1 cellular context compared by ENCODE assay signal in the genomic region with DNA sequence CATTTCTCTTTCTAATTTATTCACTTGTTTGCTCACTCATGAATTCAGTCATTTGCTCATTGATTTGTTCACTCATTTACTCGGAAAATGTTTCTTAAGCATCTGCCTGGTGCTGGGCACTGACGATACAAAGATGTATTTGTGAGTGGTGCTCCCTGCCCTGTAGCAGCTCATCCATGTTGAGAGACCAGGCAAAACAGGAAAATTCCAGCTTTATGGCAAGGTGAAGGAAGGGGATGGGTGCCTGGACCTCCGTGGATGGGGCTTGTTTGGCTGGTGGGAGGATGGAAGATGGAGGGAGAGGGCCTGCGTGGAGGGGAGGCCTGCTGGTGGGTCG.
TF ChIP-seq lines count a peak whose summit lies in the region.

No MANE protein-coding gene starts in this region.

TF ChIP-seq in WTC11, 78 proteins besides CTCF, POLR2A, EP300 and RAD21 (continued from another document):
- TF ChIP-seq, protein P1, sequence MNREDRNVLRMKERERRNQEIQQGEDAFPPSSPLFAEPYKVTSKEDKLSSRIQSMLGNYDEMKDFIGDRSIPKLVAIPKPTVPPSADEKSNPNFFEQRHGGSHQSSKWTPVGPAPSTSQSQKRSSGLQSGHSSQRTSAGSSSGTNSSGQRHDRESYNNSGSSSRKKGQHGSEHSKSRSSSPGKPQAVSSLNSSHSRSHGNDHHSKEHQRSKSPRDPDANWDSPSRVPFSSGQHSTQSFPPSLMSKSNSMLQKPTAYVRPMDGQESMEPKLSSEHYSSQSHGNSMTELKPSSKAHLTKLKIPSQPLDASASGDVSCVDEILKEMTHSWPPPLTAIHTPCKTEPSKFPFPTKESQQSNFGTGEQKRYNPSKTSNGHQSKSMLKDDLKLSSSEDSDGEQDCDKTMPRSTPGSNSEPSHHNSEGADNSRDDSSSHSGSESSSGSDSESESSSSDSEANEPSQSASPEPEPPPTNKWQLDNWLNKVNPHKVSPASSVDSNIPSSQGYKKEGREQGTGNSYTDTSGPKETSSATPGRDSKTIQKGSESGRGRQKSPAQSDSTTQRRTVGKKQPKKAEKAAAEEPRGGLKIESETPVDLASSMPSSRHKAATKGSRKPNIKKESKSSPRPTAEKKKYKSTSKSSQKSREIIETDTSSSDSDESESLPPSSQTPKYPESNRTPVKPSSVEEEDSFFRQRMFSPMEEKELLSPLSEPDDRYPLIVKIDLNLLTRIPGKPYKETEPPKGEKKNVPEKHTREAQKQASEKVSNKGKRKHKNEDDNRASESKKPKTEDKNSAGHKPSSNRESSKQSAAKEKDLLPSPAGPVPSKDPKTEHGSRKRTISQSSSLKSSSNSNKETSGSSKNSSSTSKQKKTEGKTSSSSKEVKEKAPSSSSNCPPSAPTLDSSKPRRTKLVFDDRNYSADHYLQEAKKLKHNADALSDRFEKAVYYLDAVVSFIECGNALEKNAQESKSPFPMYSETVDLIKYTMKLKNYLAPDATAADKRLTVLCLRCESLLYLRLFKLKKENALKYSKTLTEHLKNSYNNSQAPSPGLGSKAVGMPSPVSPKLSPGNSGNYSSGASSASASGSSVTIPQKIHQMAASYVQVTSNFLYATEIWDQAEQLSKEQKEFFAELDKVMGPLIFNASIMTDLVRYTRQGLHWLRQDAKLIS (CRISPR knock-in tag; IDR thresholded peaks at IDR 0.05; ENCODE audit: borderline replicate concordance) = no peak
- TF ChIP-seq ZNF416 (CRISPR knock-in tag; IDR thresholded peaks at IDR 0.05) (no peak), NFYB (CRISPR knock-in tag; conservative IDR thresholded peaks at IDR 0.05; ENCODE audit: low read depth) (no peak), FOXK1 (CRISPR knock-in tag; IDR thresholded peaks at IDR 0.05) (no peak), ZNF396 (CRISPR knock-in tag; IDR thresholded peaks at IDR 0.05; ENCODE audit: borderline replicate concordance) (no peak), OVOL2 (CRISPR knock-in tag; IDR thresholded peaks at IDR 0.05; ENCODE audit: borderline replicate concordance) (no peak), ZBTB21 (CRISPR knock-in tag; IDR thresholded peaks at IDR 0.05; ENCODE audit: borderline replicate concordance) (no peak), ZNF263 (CRISPR knock-in tag; IDR thresholded peaks at IDR 0.05; ENCODE audit: low read depth) (no peak), ELF4 (CRISPR knock-in tag; IDR thresholded peaks at IDR 0.05; ENCODE audit: low read depth) (no peak)
- TF ChIP-seq, protein P2, sequence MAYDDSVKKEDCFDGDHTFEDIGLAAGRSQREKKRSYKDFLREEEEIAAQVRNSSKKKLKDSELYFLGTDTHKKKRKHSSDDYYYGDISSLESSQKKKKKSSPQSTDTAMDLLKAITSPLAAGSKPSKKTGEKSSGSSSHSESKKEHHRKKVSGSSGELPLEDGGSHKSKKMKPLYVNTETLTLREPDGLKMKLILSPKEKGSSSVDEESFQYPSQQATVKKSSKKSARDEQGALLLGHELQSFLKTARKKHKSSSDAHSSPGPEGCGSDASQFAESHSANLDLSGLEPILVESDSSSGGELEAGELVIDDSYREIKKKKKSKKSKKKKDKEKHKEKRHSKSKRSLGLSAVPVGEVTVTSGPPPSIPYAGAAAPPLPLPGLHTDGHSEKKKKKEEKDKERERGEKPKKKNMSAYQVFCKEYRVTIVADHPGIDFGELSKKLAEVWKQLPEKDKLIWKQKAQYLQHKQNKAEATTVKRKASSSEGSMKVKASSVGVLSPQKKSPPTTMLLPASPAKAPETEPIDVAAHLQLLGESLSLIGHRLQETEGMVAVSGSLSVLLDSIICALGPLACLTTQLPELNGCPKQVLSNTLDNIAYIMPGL (CRISPR knock-in tag; IDR thresholded peaks at IDR 0.05) = no peak
- TF ChIP-seq, protein P3, sequence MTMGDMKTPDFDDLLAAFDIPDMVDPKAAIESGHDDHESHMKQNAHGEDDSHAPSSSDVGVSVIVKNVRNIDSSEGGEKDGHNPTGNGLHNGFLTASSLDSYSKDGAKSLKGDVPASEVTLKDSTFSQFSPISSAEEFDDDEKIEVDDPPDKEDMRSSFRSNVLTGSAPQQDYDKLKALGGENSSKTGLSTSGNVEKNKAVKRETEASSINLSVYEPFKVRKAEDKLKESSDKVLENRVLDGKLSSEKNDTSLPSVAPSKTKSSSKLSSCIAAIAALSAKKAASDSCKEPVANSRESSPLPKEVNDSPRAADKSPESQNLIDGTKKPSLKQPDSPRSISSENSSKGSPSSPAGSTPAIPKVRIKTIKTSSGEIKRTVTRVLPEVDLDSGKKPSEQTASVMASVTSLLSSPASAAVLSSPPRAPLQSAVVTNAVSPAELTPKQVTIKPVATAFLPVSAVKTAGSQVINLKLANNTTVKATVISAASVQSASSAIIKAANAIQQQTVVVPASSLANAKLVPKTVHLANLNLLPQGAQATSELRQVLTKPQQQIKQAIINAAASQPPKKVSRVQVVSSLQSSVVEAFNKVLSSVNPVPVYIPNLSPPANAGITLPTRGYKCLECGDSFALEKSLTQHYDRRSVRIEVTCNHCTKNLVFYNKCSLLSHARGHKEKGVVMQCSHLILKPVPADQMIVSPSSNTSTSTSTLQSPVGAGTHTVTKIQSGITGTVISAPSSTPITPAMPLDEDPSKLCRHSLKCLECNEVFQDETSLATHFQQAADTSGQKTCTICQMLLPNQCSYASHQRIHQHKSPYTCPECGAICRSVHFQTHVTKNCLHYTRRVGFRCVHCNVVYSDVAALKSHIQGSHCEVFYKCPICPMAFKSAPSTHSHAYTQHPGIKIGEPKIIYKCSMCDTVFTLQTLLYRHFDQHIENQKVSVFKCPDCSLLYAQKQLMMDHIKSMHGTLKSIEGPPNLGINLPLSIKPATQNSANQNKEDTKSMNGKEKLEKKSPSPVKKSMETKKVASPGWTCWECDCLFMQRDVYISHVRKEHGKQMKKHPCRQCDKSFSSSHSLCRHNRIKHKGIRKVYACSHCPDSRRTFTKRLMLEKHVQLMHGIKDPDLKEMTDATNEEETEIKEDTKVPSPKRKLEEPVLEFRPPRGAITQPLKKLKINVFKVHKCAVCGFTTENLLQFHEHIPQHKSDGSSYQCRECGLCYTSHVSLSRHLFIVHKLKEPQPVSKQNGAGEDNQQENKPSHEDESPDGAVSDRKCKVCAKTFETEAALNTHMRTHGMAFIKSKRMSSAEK (CRISPR knock-in tag; IDR thresholded peaks at IDR 0.05; ENCODE audit: borderline replicate concordance) = no peak
- TF ChIP-seq, protein P4, sequence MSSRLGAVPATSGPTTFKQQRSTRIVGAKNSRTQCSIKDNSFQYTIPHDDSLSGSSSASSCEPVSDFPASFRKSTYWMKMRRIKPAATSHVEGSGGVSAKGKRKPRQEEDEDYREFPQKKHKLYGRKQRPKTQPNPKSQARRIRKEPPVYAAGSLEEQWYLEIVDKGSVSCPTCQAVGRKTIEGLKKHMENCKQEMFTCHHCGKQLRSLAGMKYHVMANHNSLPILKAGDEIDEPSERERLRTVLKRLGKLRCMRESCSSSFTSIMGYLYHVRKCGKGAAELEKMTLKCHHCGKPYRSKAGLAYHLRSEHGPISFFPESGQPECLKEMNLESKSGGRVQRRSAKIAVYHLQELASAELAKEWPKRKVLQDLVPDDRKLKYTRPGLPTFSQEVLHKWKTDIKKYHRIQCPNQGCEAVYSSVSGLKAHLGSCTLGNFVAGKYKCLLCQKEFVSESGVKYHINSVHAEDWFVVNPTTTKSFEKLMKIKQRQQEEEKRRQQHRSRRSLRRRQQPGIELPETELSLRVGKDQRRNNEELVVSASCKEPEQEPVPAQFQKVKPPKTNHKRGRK (CRISPR knock-in tag; IDR thresholded peaks at IDR 0.05; ENCODE audit: borderline replicate concordance) = no peak
